In genomic region chr14:34029921-34030334, GRCh38 we compare ENCODE assay signal across 13 cellular contexts.
A peak's percentile ranks its signal among the peaks of the same experiment; 100 is the strongest.
DNase-seq lines count a peak whose midpoint lies in the region; ATAC-seq and TF ChIP-seq lines count a peak whose summit lies in the region.
"Had no signal": no experiment of that assay in that cellular context is flagged by ENCODE, and none has a peak within 500 bp of the region (broad histone marks: within the 10 kb centered on the region; RNA-seq: fewer than 3 reads in every experiment).

No MANE protein-coding gene starts in this region.

- H3K4me2 ChIP-seq in GM23248 (ENCODE audit: unreplicated experiment), result peak overlapping the region; percentile 20
- H3K4me2 ChIP-seq: BLaER1 treated with 17β-estradiol and CSF1 and Interleukin-3, amounts not matched to agents 10 nM and 100 nM had no signal

- no peaks in the 10 kb centered on the region for H3K9me2 ChIP-seq in GM23248 (ENCODE audit: insufficient read depth)

- H3F3A ChIP-seq in GM23248 (ENCODE audit: insufficient read depth), result no peaks in the 10 kb centered on the region

- TF ChIP-seq CTCF in psoas muscle (IDR thresholded peaks at IDR 0.05), result no peak

- H3K9ac ChIP-seq in GM23248, result no peak overlapping the region
- H3K9ac ChIP-seq: BLaER1 treated with 17β-estradiol and CSF1 and Interleukin-3, amounts not matched to agents 10 nM and 100 nM had no signal

- intact Hi-C loops in right cardiac atrium (cut with DNase I) (no loop called here), psoas muscle (cut with DNase I) (no loop called here)

- DNase-seq in GM23248 (peak; percentile 38), astrocyte of the hippocampus (ENCODE audit: low read depth, low spot score) (peak; percentile 72), right cardiac atrium (peak; percentile 59 to 79 (median 75)), psoas muscle (peak; percentile 58 to 72), dermis blood vessel endothelial cell (no peak), NOMO-1 (lab: John Stamatoyannopoulos, UW; ENCODE audit: unreplicated experiment in 2 of 2) (no peak), NCI-H2029 treated with DMSO at 0.1 percent for 48 hours (lab: John Stamatoyannopoulos, UW) (no peak), inferior parietal cortex (ENCODE audit: extremely low spot score) (no peak)
- DNase-seq: activated CD4-positive, alpha-beta T cell treated with anti-CD3 and anti-CD28 coated beads, Interleukin-2, amount 50 U/mL, for 48 hours; activated gamma-delta T cell; NCI-H2081 treated with DMSO at 0.1 percent for 48 hours had no signal

- H3K4me3 ChIP-seq in GM23248 (no peak overlapping the region), right cardiac atrium (ENCODE audit: low read length) (no peak overlapping the region), psoas muscle (no peak overlapping the region)
- H3K4me3 ChIP-seq: BLaER1 treated with 17β-estradiol and CSF1 and Interleukin-3, amounts not matched to agents 10 nM and 100 nM; skin epidermis had no signal

- H3K27me3 ChIP-seq in GM23248 (replicated peaks; ENCODE audit: insufficient read depth), result no peaks in the 10 kb centered on the region; the same call in 1 of the 2 replicates
- no peaks in the 10 kb centered on the region for H3K27me3 ChIP-seq in right cardiac atrium (ENCODE audit: control insufficient read depth, insufficient read depth)
- H3K27me3 ChIP-seq in psoas muscle (ENCODE audit: insufficient read depth in 3 of 3, low read length in 2 of 3), result no peaks in the 10 kb centered on the region
- H3K27me3 ChIP-seq: BLaER1 treated with 17β-estradiol and CSF1 and Interleukin-3, amounts not matched to agents 10 nM and 100 nM had no signal

- no peak overlapping the region for H2AFZ ChIP-seq in GM23248

- WGBS in GM23248 (ENCODE audit: low coverage in 1 of 2, low lambda C conversion rate in 2 of 2, missing lambda C conversion rate in 2 of 2), 2 experiments, result 8 to 9% methylated on average over 6 of the region's 6 CpGs
- 47% methylated on average over 6 of the region's 6 CpGs for WGBS in right cardiac atrium
- 50 to 70% (median 55%) methylated on average over 6 of the region's 6 CpGs for WGBS in psoas muscle, 3 donors

- H3K9me3 ChIP-seq in GM23248 (ENCODE audit: low read depth), result no peaks in the 10 kb centered on the region
- no peaks in the 10 kb centered on the region for H3K9me3 ChIP-seq in right cardiac atrium (ENCODE audit: control insufficient read depth, low read length)
- no peaks in the 10 kb centered on the region for H3K9me3 ChIP-seq in psoas muscle
- H3K9me3 ChIP-seq: BLaER1 treated with 17β-estradiol and CSF1 and Interleukin-3, amounts not matched to agents 10 nM and 100 nM had no signal

- no peak overlapping the region for H3K27ac ChIP-seq in GM23248
- H3K27ac ChIP-seq in right cardiac atrium (ENCODE audit: low read length), result peak overlapping the region; percentile 56
- H3K27ac ChIP-seq in psoas muscle, result peak overlapping the region; percentile 30
- H3K27ac ChIP-seq: BLaER1 treated with 17β-estradiol and CSF1 and Interleukin-3, amounts not matched to agents 10 nM and 100 nM had no signal

- H3K4me1 ChIP-seq in GM23248 (ENCODE audit: insufficient read depth), result peaks cover 12% of the 10 kb centered on the region
- H3K4me1 ChIP-seq in right cardiac atrium (ENCODE audit: control insufficient read depth, insufficient read depth, low read length), result peaks cover 5% of the 10 kb centered on the region
- no peaks in the 10 kb centered on the region for H3K4me1 ChIP-seq in psoas muscle

- in situ Hi-C loops in GM23248 (cut with MboI), result no loop called here

- H3K79me2 ChIP-seq in GM23248 (ENCODE audit: insufficient read depth), result no peaks in the 10 kb centered on the region

- peak; percentile 76 to 83 for ATAC-seq in right cardiac atrium
- peak; percentile 26 to 61 (median 48) for ATAC-seq in psoas muscle

- no peaks in the 10 kb centered on the region for H3K36me3 ChIP-seq in GM23248 (ENCODE audit: low read depth)
- H3K36me3 ChIP-seq in psoas muscle (ENCODE audit: insufficient read depth in 1 of 2, low read depth in 1 of 2), result no peaks in the 10 kb centered on the region
- H3K36me3 ChIP-seq: BLaER1 treated with 17β-estradiol and CSF1 and Interleukin-3, amounts not matched to agents 10 nM and 100 nM had no signal

- H4K20me1 ChIP-seq in GM23248 (ENCODE audit: insufficient read depth), result no peaks in the 10 kb centered on the region
- H4K20me1 ChIP-seq: BLaER1 treated with 17β-estradiol and CSF1 and Interleukin-3, amounts not matched to agents 10 nM and 100 nM had no signal

Comparison
In these comparisons a context has a peak if more than half of its experiments do, and no peak if none do; other contexts are left out.
1. DNase-seq: peak in GM23248 (single experiment), astrocyte of the hippocampus (single experiment), right cardiac atrium (3 of 3) and psoas muscle (2 of 2); none in dermis blood vessel endothelial cell (single experiment), NOMO-1 (0 of 2), NCI-H2029 treated with DMSO at 0.1 percent for 48 hours (single experiment) and inferior parietal cortex (single experiment).